8 cellular contexts compared by ENCODE assay signal in the genomic region with DNA sequence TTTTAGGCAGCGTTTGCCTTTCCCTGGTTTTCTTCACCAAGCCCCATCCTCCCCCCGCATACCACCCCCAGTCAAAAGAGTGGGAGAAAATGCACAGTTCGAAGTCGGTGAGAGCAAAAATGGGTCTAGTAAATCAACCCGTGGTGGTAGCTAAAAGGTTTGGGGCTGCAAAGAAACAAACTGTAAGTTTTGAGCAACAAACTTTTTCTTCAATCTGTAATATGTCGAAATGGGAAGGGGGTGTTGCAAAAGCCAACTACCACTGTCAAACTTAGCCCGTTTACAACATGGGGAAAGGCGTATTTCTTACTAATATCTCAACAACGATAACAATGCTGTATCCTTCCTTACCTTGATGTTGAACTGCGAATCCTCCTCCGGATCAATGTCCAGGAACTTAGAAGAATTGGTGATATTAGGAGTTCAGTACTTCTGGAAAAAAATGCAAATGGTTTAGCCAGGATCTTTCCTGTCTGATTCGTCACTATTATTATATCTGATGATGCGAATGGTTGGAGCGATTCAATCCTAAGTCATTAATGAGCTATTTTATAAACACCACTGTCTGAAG. TPM values are rescaled to one million over a fixed set of nuclear protein-coding genes. Genes with fewer than 3 reads are reported as not detected.
DNase-seq lines count a peak whose midpoint lies in the region; FAIRE-seq and TF ChIP-seq lines count a peak whose summit lies in the region.

No MANE protein-coding gene starts in this region.

- H2BK15ac ChIP-seq in H1 (ENCODE audit: low read length): no peak overlapping the region

- peak; percentile 57 for FAIRE-seq in H1 (lab: Jason Lieb, UNC)

- H3K79me2 ChIP-seq in H1 (ENCODE audit: control insufficient read depth in 1 of 2, insufficient read depth in 2 of 2, low read length in 2 of 2) (no peaks in the 10 kb centered on the region), osteoblast (ENCODE audit: insufficient read depth, low read length) (peaks cover 83% of the 10 kb centered on the region)

- no peak overlapping the region for H4K5ac ChIP-seq in H1 (ENCODE audit: insufficient read length, low read depth, low read length)

- H4K20me1 ChIP-seq in H1 (replicated peaks in 1 of 2; ENCODE audit: control insufficient read depth in 1 of 2, insufficient read depth in 2 of 2, low read length in 2 of 2) (no peaks in the 10 kb centered on the region), osteoblast (ENCODE audit: insufficient read depth, low read length) (peaks cover 16% of the 10 kb centered on the region)

- no peak for TF ChIP-seq RAD21 in H1 (IDR thresholded peaks at IDR 0.05 in 1 of 2, conservative IDR thresholded peaks at IDR 0.05 in 1 of 2; ENCODE audit: low read depth in 2 of 2, low read length in 2 of 2)

- H3K4me3 ChIP-seq in H1 (ENCODE audit: extremely low read depth in 1 of 4, insufficient read depth in 2 of 4, low read depth in 3 of 4, low read length in 4 of 4): peak overlapping the region; percentile 60 to 73 (median 64)
- H3K4me3 ChIP-seq in osteoblast (ENCODE audit: insufficient read depth, low read length): peak overlapping the region; percentile 87

- H2AFZ ChIP-seq in H1 (ENCODE audit: low read length) (peak overlapping the region; percentile 60; the same call in 1 of the 2 replicates), osteoblast (ENCODE audit: low read length) (peak overlapping the region; percentile 94)

- no peak overlapping the region for H3K23ac ChIP-seq in H1 (ENCODE audit: insufficient read length)

- H2BK5ac ChIP-seq in H1 (ENCODE audit: low read depth, low read length): no peak overlapping the region

- H3K4ac ChIP-seq in H1 (replicated peaks; ENCODE audit: insufficient read length, low read depth, low read length): no peak overlapping the region

- no peak overlapping the region for H2BK12ac ChIP-seq in H1 (ENCODE audit: low read depth, low read length)

- peaks cover 0 to 5% (median 0%) of the 10 kb centered on the region in 4 experiments; a peak in 1 of 8 replicates for H3K36me3 ChIP-seq in H1 (ENCODE audit: control insufficient read depth in 2 of 4, insufficient read depth in 4 of 4, low read length in 3 of 4)
- H3K36me3 ChIP-seq in osteoblast (ENCODE audit: insufficient read depth, low read length): no peaks in the 10 kb centered on the region

- H3K4me1 Mint-ChIP-seq in T-helper 1 cell treated with Interleukin-12 subunit alpha and Interleukin-12 subunit beta and Interleukin-4 antibody, amounts not matched to agents 30 μg/mL and 1 μg/mL, for 36 hours (ENCODE audit: low read depth): peaks cover 15% of the 10 kb centered on the region

- POLR2A ChIA-PET in H1 (lab: Charles Lee; ENCODE audit: partially characterized antibody): interaction anchor here (0.7 to 3.5 kb wide), 3 partner anchors 9 to 390 kb away, joined by 3 to 32 read pairs (median 3); no protein-coding TSS in a partner anchor

- 3% methylated on average over 14 of the region's 14 CpGs; no CpG with 5 or more reads in 1 of the 2 experiments for WGBS in H1 (ENCODE audit: extremely low coverage in 1 of 2, insufficient coverage in 1 of 2, insufficient read length in 1 of 2, insufficient replicate concordance in 2 of 2, low coverage in 1 of 2, low lambda C conversion rate in 2 of 2, missing lambda C conversion rate in 1 of 2), 2 experiments

- peaks cover 12% of the 10 kb centered on the region for H3K36me3 Mint-ChIP-seq in T-helper 1 cell treated with Interleukin-12 subunit alpha and Interleukin-12 subunit beta and Interleukin-4 antibody, amounts not matched to agents 30 μg/mL and 1 μg/mL, for 36 hours (ENCODE audit: low read depth)

- H3K9me3 ChIP-seq in H1 (ENCODE audit: insufficient read depth in 2 of 2, low read depth in 1 of 2, low read length in 1 of 2): no peaks in the 10 kb centered on the region
- H3K9me3 ChIP-seq in osteoblast (ENCODE audit: low read depth, low read length): no peaks in the 10 kb centered on the region

- peak overlapping the region; percentile 76 to 99 for H3K4me2 ChIP-seq in H1 (ENCODE audit: insufficient read depth in 1 of 2, low read depth in 2 of 2, low read length in 2 of 2)
- H3K4me2 ChIP-seq in osteoblast (ENCODE audit: insufficient read depth, low read length): peak overlapping the region; percentile 97

- TF ChIP-seq EP300 in H1 (IDR thresholded peaks at IDR 0.05; ENCODE audit: borderline replicate concordance in 1 of 2, low read depth in 2 of 2, low read length in 2 of 2): no peak

- peak overlapping the region; percentile 86 for H3K4me3 Mint-ChIP-seq in T-helper 1 cell treated with Interleukin-12 subunit alpha and Interleukin-12 subunit beta and Interleukin-4 antibody, amounts not matched to agents 30 μg/mL and 1 μg/mL, for 36 hours

- peak overlapping the region; percentile 72 for H3K27ac Mint-ChIP-seq in T-helper 1 cell treated with Interleukin-12 subunit alpha and Interleukin-12 subunit beta and Interleukin-4 antibody, amounts not matched to agents 30 μg/mL and 1 μg/mL, for 36 hours

- H3K9me3 Mint-ChIP-seq in T-helper 1 cell treated with Interleukin-12 subunit alpha and Interleukin-12 subunit beta and Interleukin-4 antibody, amounts not matched to agents 30 μg/mL and 1 μg/mL, for 36 hours: no peaks in the 10 kb centered on the region

- H3K18ac ChIP-seq in H1 (ENCODE audit: extremely low read depth, low read length): no peak overlapping the region; the same call in 1 of the 2 replicates

- peak overlapping the region; percentile 9 for H3K56ac ChIP-seq in H1 (replicated peaks; ENCODE audit: insufficient read length, low read depth, low read length)

- H3K27me3 ChIP-seq in H1 (replicated peaks in 1 of 4; ENCODE audit: control insufficient read depth in 3 of 4, extremely low read depth in 1 of 4, insufficient read depth in 3 of 4, low read length in 3 of 4) (peaks cover 28 to 83% (median 59%) of the 10 kb centered on the region in 4 experiments; a peak in 6 of 7 replicates), osteoblast (ENCODE audit: insufficient read depth, low read length) (peaks cover 9% of the 10 kb centered on the region)

- H3K27ac ChIP-seq in H1 (ENCODE audit: low read depth, low read length) (no peak overlapping the region), osteoblast (ENCODE audit: low read depth, low read length) (peak overlapping the region; percentile 88)

- DNase-seq in T-helper 1 cell: no peak
- peak; percentile 81 for DNase-seq in OCI-M1 (lab: John Stamatoyannopoulos, UW)
- DNase-seq in H1 (ENCODE audit: low read depth in 1 of 2, low spot score in 2 of 2): no peak
- DNase-seq in osteoblast (ENCODE audit: insufficient read length, low spot score, missing footprints): peak; percentile 94
- no peak for DNase-seq in DMS153 treated with DMSO at 0.1 percent for 48 hours (lab: John Stamatoyannopoulos, UW; ENCODE audit: unreplicated experiment)
- DNase-seq in activated gamma-delta T cell treated with Interleukin-2 at 50 U/mL for 16 hours: no peak
- no peak for DNase-seq in activated CD4-positive, alpha-beta T cell treated with anti-CD3 and anti-CD28 coated beads, Interleukin-2, amount 50 U/mL, for 1 hour

- no peak; a peak in 1 of 3 replicates for TF ChIP-seq POLR2A in H1 (IDR thresholded peaks at IDR 0.05; ENCODE audit: control extremely low read depth in 1 of 2, low read depth in 2 of 2, low read length in 2 of 2)

- no peak overlapping the region for H4K91ac ChIP-seq in H1 (replicated peaks; ENCODE audit: insufficient read length, low read length)

- H3K23me2 ChIP-seq in H1 (ENCODE audit: low read depth, low read length): peaks cover 46% of the 10 kb centered on the region

- TF ChIP-seq CTCF in H1 (IDR thresholded peaks at IDR 0.05; ENCODE audit: control extremely low read depth in 1 of 3, insufficient read depth in 1 of 3, low read depth in 1 of 3, low read length in 3 of 3): no peak
- TF ChIP-seq CTCF in osteoblast (IDR thresholded peaks at IDR 0.05; ENCODE audit: extremely low read depth, low read depth, low read length): no peak

- H3K14ac ChIP-seq in H1 (ENCODE audit: insufficient read length): no peak overlapping the region

- no peak overlapping the region for H2BK120ac ChIP-seq in H1 (replicated peaks; ENCODE audit: low read depth, low read length)

- no peak overlapping the region; the same call in 1 of the 2 replicates for H4K8ac ChIP-seq in H1 (ENCODE audit: extremely low read depth, insufficient read depth, low read length)

- H3K79me1 ChIP-seq in H1 (ENCODE audit: low read depth, low read length): no peaks in the 10 kb centered on the region

- H2AK5ac ChIP-seq in H1 (ENCODE audit: low read depth, low read length): no peak overlapping the region

- H3K9ac ChIP-seq in H1 (replicated peaks in 1 of 4; ENCODE audit: extremely low read depth in 1 of 4, low read depth in 3 of 4, low read length in 3 of 4): no peak overlapping the region

- peaks cover 74% of the 10 kb centered on the region for H3K27me3 Mint-ChIP-seq in T-helper 1 cell treated with Interleukin-12 subunit alpha and Interleukin-12 subunit beta and Interleukin-4 antibody, amounts not matched to agents 30 μg/mL and 1 μg/mL, for 36 hours (ENCODE audit: low read depth)

- H3K4me1 ChIP-seq in H1 (replicated peaks in 1 of 4; ENCODE audit: control insufficient read depth in 3 of 4, insufficient read depth in 4 of 4, low read length in 3 of 4): peaks cover 0 to 32% (median 11%) of the 10 kb centered on the region in 4 experiments; a peak in 6 of 7 replicates
- peaks cover 8% of the 10 kb centered on the region for H3K4me1 ChIP-seq in osteoblast (ENCODE audit: insufficient read depth, low read length)

- CTCF ChIA-PET in H1 (lab: Charles Lee; ENCODE audit: partially characterized antibody): interaction anchor here (0.9 to 1.3 kb wide), 3 partner anchors 26 to 431 kb away, joined by 3 to 6 read pairs (median 4); no protein-coding TSS in a partner anchor

- no peak overlapping the region for H2BK20ac ChIP-seq in H1 (ENCODE audit: low read length)

TF ChIP-seq in H1, 55 proteins besides CTCF, POLR2A, EP300 and RAD21 (continues in another document):
- TF ChIP-seq EZH2 (IDR thresholded peaks at IDR 0.05; ENCODE audit: low read depth, low read length, severe bottlenecking) (peak; percentile 1), SUZ12 (IDR thresholded peaks at IDR 0.05; ENCODE audit: low read length) (peak; percentile 56; the same call in 1 of the 2 replicates), TAF7 (optimal IDR thresholded peaks at IDR 0.05; ENCODE audit: borderline replicate concordance, low read depth, low read length) (peak; percentile 68)

RNA-seq across cellular contexts. Expression of gene SATB2, which starts 2.4 kb away (rescaled TPM):
- total RNA-seq in H1 (2021; fragmentation: NEBNext Ultra II Directional; extraction: Animal tissue kit (Norgen Biotek cat#: 25700)): 5.1 and 5.7 TPM in 2 replicates
- polyA plus RNA-seq in H1 (2011; rRNA removed): 1.3 and 1.4 TPM in 2 replicates
- polyA plus RNA-seq in H1 (2011; cell fraction: cytosol; rRNA removed): 1.6 TPM
- 4.4 TPM for polyA plus RNA-seq in H1 (2011; cell fraction: nucleus; rRNA removed)
- polyA plus RNA-seq in H1 (2012, experiment 1 of 2): 1.4 to 3.3 TPM (median 2.1 TPM) in 4 replicates
- polyA plus RNA-seq in H1 (2012, experiment 2 of 2): 0.41 TPM
- 2.7 TPM for polyA plus RNA-seq in H1 (2013, experiment 1 of 2)
- polyA plus RNA-seq in H1 (2013, experiment 2 of 2): 2.7 TPM
- polyA minus RNA-seq in H1 (2011; rRNA and poly(A)+ RNA removed): 4.3 and 6.1 TPM in 2 replicates
- 2.6 TPM for polyA minus RNA-seq in H1 (2011; cell fraction: cytosol; rRNA and poly(A)+ RNA removed)
- polyA minus RNA-seq in H1 (2011; cell fraction: nucleus; rRNA and poly(A)+ RNA removed): 12.3 TPM
- total RNA-seq in osteoblast: 53.2 and 54.5 TPM in 2 replicates

Comparison
In these comparisons a context has a peak if more than half of its experiments do, and no peak if none do; other contexts are left out.
1. DNase-seq: peak in OCI-M1 (single experiment) and osteoblast (single experiment); none in T-helper 1 cell (0 of 5), H1 (0 of 2), DMS153 treated with DMSO at 0.1 percent for 48 hours (single experiment), activated gamma-delta T cell treated with Interleukin-2 at 50 U/mL for 16 hours (single experiment) and activated CD4-positive, alpha-beta T cell treated with anti-CD3 and anti-CD28 coated beads, Interleukin-2, amount 50 U/mL, for 1 hour (single experiment).